Comparison of ENCODE assay signal across 8 cellular contexts in genomic region chr20:53940356-53940694, GRCh38.
DNase-seq lines count a peak whose midpoint lies in the region; ATAC-seq and TF ChIP-seq lines count a peak whose summit lies in the region.

No MANE protein-coding gene starts in this region.

- no peak for DNase-seq in activated naive CD8-positive, alpha-beta T cell treated with anti-CD3 and anti-CD28 coated beads, Interleukin-2, amount 10 ng/mL, durations not matched to agents 7 days and 5 days
- DNase-seq in activated naive CD8-positive, alpha-beta T cell treated with anti-CD3 and anti-CD28 coated beads for 36 hours = no peak
- DNase-seq in brain microvascular endothelial cell = no peak
- DNase-seq in transverse colon = no peak
- DNase-seq in NCI-H1930 (lab: John Stamatoyannopoulos, UW) = no peak
- DNase-seq in lower leg skin (ENCODE audit: low spot score in 2 of 2) = no peak

- H3K4me3 Mint-ChIP-seq in activated naive CD8-positive, alpha-beta T cell treated with anti-CD3 and anti-CD28 coated beads, Interleukin-2, amount 10 ng/mL, durations not matched to agents 7 days and 5 days = peak overlapping the region; percentile 47
- H3K4me3 Mint-ChIP-seq in activated naive CD8-positive, alpha-beta T cell treated with anti-CD3 and anti-CD28 coated beads for 36 hours = no peak overlapping the region

- H3K27me3 Mint-ChIP-seq in activated naive CD8-positive, alpha-beta T cell treated with anti-CD3 and anti-CD28 coated beads, Interleukin-2, amount 10 ng/mL, durations not matched to agents 7 days and 5 days = no peaks in the 10 kb centered on the region
- H3K27me3 Mint-ChIP-seq in activated naive CD8-positive, alpha-beta T cell treated with anti-CD3 and anti-CD28 coated beads for 36 hours = no peaks in the 10 kb centered on the region

- H3K4me1 ChIP-seq in mucosa of rectum (ENCODE audit: control insufficient read depth in 2 of 2, insufficient read depth in 2 of 2, low read length in 2 of 2) (peaks cover 22 to 26% of the 10 kb centered on the region in 2 donors), transverse colon (peaks cover 6 to 48% (median 23%) of the 10 kb centered on the region in 4 donors)

- H3K9me3 Mint-ChIP-seq in activated naive CD8-positive, alpha-beta T cell treated with anti-CD3 and anti-CD28 coated beads, Interleukin-2, amount 10 ng/mL, durations not matched to agents 7 days and 5 days = no peaks in the 10 kb centered on the region
- no peaks in the 10 kb centered on the region for H3K9me3 Mint-ChIP-seq in activated naive CD8-positive, alpha-beta T cell treated with anti-CD3 and anti-CD28 coated beads for 36 hours

- H3K4me3 ChIP-seq in brain microvascular endothelial cell (ENCODE audit: low read depth, low read length) (peak overlapping the region; percentile 20), mucosa of rectum (ENCODE audit: low read length in 2 of 2) (peak overlapping the region in 1 of 2 donors; percentile 15), transverse colon (no peak overlapping the region), lower leg skin (ENCODE audit: low read depth, poor library complexity, severe bottlenecking) (no peak overlapping the region)

- 42% methylated on average over 7 of the region's 7 CpGs for WGBS in transverse colon (ENCODE audit: low coverage in 1 of 2), 2 donors
- WGBS in lower leg skin, 2 donors = 40 to 51% methylated on average over 7 of the region's 7 CpGs

- peak overlapping the region; percentile 79 for H3K27ac Mint-ChIP-seq in activated naive CD8-positive, alpha-beta T cell treated with anti-CD3 and anti-CD28 coated beads, Interleukin-2, amount 10 ng/mL, durations not matched to agents 7 days and 5 days
- no peak overlapping the region for H3K27ac Mint-ChIP-seq in activated naive CD8-positive, alpha-beta T cell treated with anti-CD3 and anti-CD28 coated beads for 36 hours

- TF ChIP-seq EP300 in transverse colon (IDR thresholded peaks at IDR 0.05; ENCODE audit: low read depth) = no peak

- POLR2A ChIA-PET in activated naive CD8-positive, alpha-beta T cell treated with anti-CD3 and anti-CD28 coated beads, Interleukin-2, amount 10 ng/mL, durations not matched to agents 7 days and 5 days (lab: Charles Lee) = interaction anchor here (0.6 to 1.2 kb wide), 5 partner anchors 10 to 336 kb away, joined by 4 to 6 read pairs (median 6); no protein-coding TSS in a partner anchor

- in situ Hi-C loops in brain microvascular endothelial cell (cut with HindIII; ENCODE audit: low pct_ligation_motif_present, low sequenced_read_pairs) = no loop called here
- in situ Hi-C loops in transverse colon (cut with MboI; ENCODE audit: low pct_ligation_motif_present in 1 of 4, low pct_unique_long_range_greater_than_20kb in 1 of 4, low sequenced_read_pairs in 3 of 4) = loop anchor here in 2 of 4 donors (5.0 to 10.0 kb wide), 2 partner anchors 363 to 366 kb away; no protein-coding TSS in a partner anchor

- TF ChIP-seq CTCF in brain microvascular endothelial cell (IDR thresholded peaks at IDR 0.05; ENCODE audit: low read depth, low read length, missing control alignments) (no peak), transverse colon (IDR thresholded peaks at IDR 0.05) (no peak), lower leg skin (IDR thresholded peaks at IDR 0.05) (no peak)

- no peaks in the 10 kb centered on the region for H3K27me3 ChIP-seq in brain microvascular endothelial cell (replicated peaks)
- no peaks in the 10 kb centered on the region for H3K27me3 ChIP-seq in mucosa of rectum (ENCODE audit: control insufficient read depth in 2 of 2, insufficient read depth in 2 of 2, low read length in 2 of 2)
- H3K27me3 ChIP-seq in transverse colon = no peaks in the 10 kb centered on the region

- no peak for TF ChIP-seq POLR2A in transverse colon (IDR thresholded peaks at IDR 0.05)
- no peak for TF ChIP-seq POLR2A in lower leg skin (IDR thresholded peaks at IDR 0.05)

- no peak overlapping the region for H3K9ac ChIP-seq in mucosa of rectum (ENCODE audit: low read depth in 1 of 2, low read length in 2 of 2)

- no peak for ATAC-seq in activated naive CD8-positive, alpha-beta T cell treated with anti-CD3 and anti-CD28 coated beads, Interleukin-2, amount 10 ng/mL, durations not matched to agents 7 days and 5 days (ENCODE audit: low read depth)
- ATAC-seq in HG02623 (IDR thresholded peaks at IDR 0.05; ENCODE audit: unreplicated experiment) = no peak

- H3K9me3 ChIP-seq in mucosa of rectum (ENCODE audit: control insufficient read depth in 2 of 2, low read length in 2 of 2) = no peaks in the 10 kb centered on the region
- no peaks in the 10 kb centered on the region for H3K9me3 ChIP-seq in transverse colon

- peaks cover 1% of the 10 kb centered on the region for H3K36me3 Mint-ChIP-seq in activated naive CD8-positive, alpha-beta T cell treated with anti-CD3 and anti-CD28 coated beads, Interleukin-2, amount 10 ng/mL, durations not matched to agents 7 days and 5 days
- no peaks in the 10 kb centered on the region for H3K36me3 Mint-ChIP-seq in activated naive CD8-positive, alpha-beta T cell treated with anti-CD3 and anti-CD28 coated beads for 36 hours

- H3K36me3 ChIP-seq in brain microvascular endothelial cell (replicated peaks) (no peaks in the 10 kb centered on the region), mucosa of rectum (ENCODE audit: control insufficient read depth in 2 of 2, insufficient read depth in 2 of 2, low read length in 2 of 2) (no peaks in the 10 kb centered on the region), transverse colon (no peaks in the 10 kb centered on the region)

- intact Hi-C loops in transverse colon (cut with DNase I; ENCODE audit: low total_unique reads) (no loop called here), lower leg skin (cut with DNase I; ENCODE audit: low total_unique reads) (loop anchor here (5.0 kb wide), 1 partner anchor 363 kb away; no protein-coding TSS in a partner anchor)

- H3K27ac ChIP-seq in brain microvascular endothelial cell (peak overlapping the region; percentile 72), mucosa of rectum (ENCODE audit: low read depth in 2 of 2, low read length in 2 of 2) (peak overlapping the region; percentile 24 to 59), transverse colon (peak overlapping the region; percentile 65 to 79 (median 74))

- peaks cover 44% of the 10 kb centered on the region for H3K4me1 Mint-ChIP-seq in activated naive CD8-positive, alpha-beta T cell treated with anti-CD3 and anti-CD28 coated beads, Interleukin-2, amount 10 ng/mL, durations not matched to agents 7 days and 5 days
- peaks cover 44% of the 10 kb centered on the region for H3K4me1 Mint-ChIP-seq in activated naive CD8-positive, alpha-beta T cell treated with anti-CD3 and anti-CD28 coated beads for 36 hours
